23 cellular contexts compared by ENCODE assay signal in the genomic region with DNA sequence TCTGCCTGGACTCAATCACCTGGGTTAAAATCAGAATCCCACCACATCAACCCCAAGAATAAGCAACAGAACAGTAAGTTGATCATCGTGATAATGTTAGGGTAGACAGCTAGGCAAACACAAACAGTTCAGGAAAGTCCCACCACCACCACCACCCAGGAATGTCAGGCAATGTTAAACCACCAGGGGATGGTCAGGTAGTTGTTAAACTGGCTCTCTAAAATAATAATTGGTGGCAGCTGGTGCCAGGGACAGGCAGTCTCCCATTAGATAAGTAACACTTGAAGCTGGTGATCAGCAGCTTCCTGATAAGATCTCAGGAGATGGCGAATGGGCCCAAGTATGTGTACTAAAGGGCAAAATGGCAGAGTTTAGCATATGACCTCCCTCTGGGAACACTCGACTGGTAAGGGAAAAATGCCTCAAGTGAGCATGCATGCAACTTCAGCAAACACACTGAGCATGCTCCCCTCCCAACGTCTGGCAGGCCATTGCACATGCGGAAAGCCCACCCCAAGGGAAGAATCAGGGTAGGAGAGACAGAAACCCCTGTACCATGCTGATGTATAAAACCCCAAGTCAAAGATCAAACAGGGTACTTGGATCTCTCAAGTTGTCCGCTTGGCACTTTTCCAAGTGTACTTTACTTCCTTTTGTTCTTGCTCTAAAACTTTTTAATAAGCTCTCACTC.
A peak's percentile ranks its signal among the peaks of the same experiment; 100 is the strongest.
DNase-seq lines count a peak whose midpoint lies in the region; ATAC-seq, FAIRE-seq and TF ChIP-seq lines count a peak whose summit lies in the region.
"Had no signal": no experiment of that assay in that cellular context is flagged by ENCODE, and none has a peak within 500 bp of the region (broad histone marks: within the 10 kb centered on the region; RNA-seq: fewer than 3 reads in every experiment).

No MANE protein-coding gene starts in this region.

- peak; percentile 49 for FAIRE-seq in GM18507 (lab: Jason Lieb, UNC)
- FAIRE-seq: TTC549, urothelium cell line had no signal

- H3K9me3 ChIP-seq in effector memory CD4-positive, alpha-beta T cell (ENCODE audit: control insufficient read depth, low read length), result no peaks in the 10 kb centered on the region
- H3K9me3 ChIP-seq: BE2C, Caco-2, HAP-1 had no signal

- TF ChIP-seq CTCF in KMS-11 (conservative IDR thresholded peaks at IDR 0.05; ENCODE audit: low read depth, low read length), result no peak
- peak; percentile 23 for TF ChIP-seq CTCF in epithelial cell of proximal tubule (conservative IDR thresholded peaks at IDR 0.05; ENCODE audit: low read depth, low read length)

- no peak for TF ChIP-seq POLR2A in erythroblast (IDR thresholded peaks at IDR 0.05; ENCODE audit: low read length)

- H3K4me3 ChIP-seq in KMS-11 (IDR thresholded peaks at IDR 0.05; ENCODE audit: insufficient read depth, low read depth, low read length), result no peak overlapping the region
- no peak overlapping the region for H3K4me3 ChIP-seq in epithelial cell of proximal tubule (ENCODE audit: low read depth, low read length)
- H3K4me3 ChIP-seq in effector memory CD4-positive, alpha-beta T cell (ENCODE audit: insufficient read depth, low read depth, low read length, poor library complexity, severe bottlenecking), result no peak overlapping the region
- H3K4me3 ChIP-seq: HAP-1 had no signal

- ATAC-seq in HG02840 (IDR thresholded peaks at IDR 0.05; ENCODE audit: low FRiP score, unreplicated experiment), result no peak
- ATAC-seq: activated CD8-positive, alpha-beta memory T cell treated with anti-CD3 and anti-CD28 coated beads, Interleukin-2, amount 10 ng/mL, durations not matched to agents 7 days and 5 days; left colon; naive thymus-derived CD8-positive, alpha-beta T cell; right cardiac atrium had no signal

- H3K27me3 ChIP-seq in KMS-11 (ENCODE audit: insufficient read depth, low read depth), result no peaks in the 10 kb centered on the region
- no peaks in the 10 kb centered on the region for H3K27me3 ChIP-seq in effector memory CD4-positive, alpha-beta T cell (replicated peaks; ENCODE audit: control insufficient read depth, insufficient read depth, low read length, poor library complexity, severe bottlenecking)
- H3K27me3 ChIP-seq: BE2C had no signal

- H3K36me3 ChIP-seq in KMS-11 (ENCODE audit: insufficient read depth), result no peaks in the 10 kb centered on the region
- H3K36me3 ChIP-seq in effector memory CD4-positive, alpha-beta T cell (ENCODE audit: control insufficient read depth, insufficient read depth, low read length), result no peaks in the 10 kb centered on the region
- H3K36me3 ChIP-seq: BE2C, HAP-1 had no signal

- H3K9ac ChIP-seq in KMS-11, result no peak overlapping the region

- H3K4me1 ChIP-seq in KMS-11 (ENCODE audit: low read depth, poor library complexity, severe bottlenecking), result peaks cover 18% of the 10 kb centered on the region
- no peaks in the 10 kb centered on the region for H3K4me1 ChIP-seq in effector memory CD4-positive, alpha-beta T cell (ENCODE audit: control insufficient read depth, insufficient read depth, low read length, poor library complexity, severe bottlenecking)
- H3K4me1 ChIP-seq: BE2C, HAP-1 had no signal

- peak overlapping the region; percentile 4; the same call in 1 of the 2 replicates for H3K4me2 ChIP-seq in KMS-11

- no peaks in the 10 kb centered on the region for H4K20me1 ChIP-seq in KMS-11 (ENCODE audit: insufficient read depth)

- DNase-seq in NCI-H1417 (lab: John Stamatoyannopoulos, UW) (peak in 2 of 3 experiments; percentile 23 to 53), NCI-H1417 treated with DMSO at 0.1 percent for 48 hours (lab: John Stamatoyannopoulos, UW) (no peak), GM18507 (ENCODE audit: extremely low spot score, insufficient read length, low read depth) (no peak), epithelial cell of proximal tubule (ENCODE audit: low read depth) (no peak), erythroblast (lab: John Stamatoyannopoulos, UW) (no peak)
- DNase-seq in effector memory CD4-positive, alpha-beta T cell, result no peak
- DNase-seq: activated CD4-positive, alpha-beta T cell treated with anti-CD3 and anti-CD28 coated beads for 4 hours; activated CD8-positive, alpha-beta memory T cell treated with anti-CD3 and anti-CD28 coated beads, Interleukin-2, amount 10 ng/mL, durations not matched to agents 7 days and 5 days; BE2C; Caco-2; left colon; mesenchymal stem cell; naive thymus-derived CD8-positive, alpha-beta T cell; NCI-H1694; NCI-H446; right cardiac atrium; SHP77; substantia nigra had no signal

- no peaks in the 10 kb centered on the region for H3K79me2 ChIP-seq in KMS-11 (ENCODE audit: insufficient read depth, low read depth)

- H3K27ac ChIP-seq in KMS-11, result peak overlapping the region; percentile 17; the same call in 1 of the 2 replicates
- H3K27ac ChIP-seq in effector memory CD4-positive, alpha-beta T cell (ENCODE audit: insufficient read depth, low read length, poor library complexity, severe bottlenecking), result no peak overlapping the region

- H2AFZ ChIP-seq in KMS-11 (ENCODE audit: low read depth), result peak overlapping the region; percentile 17; the same call in 1 of the 2 replicates

Comparison
In these comparisons a context has a peak if more than half of its experiments do, and no peak if none do; other contexts are left out.
1. DNase-seq: peak in NCI-H1417 (2 of 3); none in NCI-H1417 treated with DMSO at 0.1 percent for 48 hours (single experiment), GM18507 (single experiment), epithelial cell of proximal tubule (single experiment), effector memory CD4-positive, alpha-beta T cell (0 of 3) and erythroblast (0 of 2).